Comparison of ENCODE assay signal across 9 cellular contexts in genomic region chr1:155277896-155278688, GRCh38. TPM values are rescaled to one million over a fixed set of nuclear protein-coding genes. Genes with fewer than 3 reads are reported as not detected.
DNase-seq lines count a peak whose midpoint lies in the region; ATAC-seq and TF ChIP-seq lines count a peak whose summit lies in the region.
"Had no signal": no experiment of that assay in that cellular context is flagged by ENCODE, and none has a peak within 500 bp of the region (broad histone marks: within the 10 kb centered on the region; RNA-seq: fewer than 3 reads in every experiment).

No MANE protein-coding gene starts in this region.

- no peak overlapping the region for H3K27ac ChIP-seq in SJCRH30
- peak overlapping the region; percentile 76 for H3K27ac ChIP-seq in left ventricle myocardium inferior (replicated peaks)
- peak overlapping the region; percentile 61 for H3K27ac ChIP-seq in vagina

- no peaks in the 10 kb centered on the region for H3K27me3 ChIP-seq in SJCRH30
- H3K27me3 ChIP-seq in left ventricle myocardium inferior (ENCODE audit: low read depth), result no peaks in the 10 kb centered on the region
- no peaks in the 10 kb centered on the region for H3K27me3 ChIP-seq in vagina

- TF ChIP-seq CTCF in left ventricle myocardium inferior (IDR thresholded peaks at IDR 0.05; ENCODE audit: borderline replicate concordance) (peak; percentile 23), vagina (IDR thresholded peaks at IDR 0.05) (peak in 1 of 3 experiments; percentile 16)

- DNase-seq in DMS 273 (lab: John Stamatoyannopoulos, UW; ENCODE audit: unreplicated experiment) (peak; percentile 78), Kasumi-1 (lab: John Stamatoyannopoulos, UW) (peak; percentile 50 to 51), SJCRH30 (peak; percentile 65), left ventricle myocardium inferior (peak; percentile 50), retina (peak; percentile 74), vagina (ENCODE audit: extremely low spot score in 2 of 2) (no peak)
- peak; percentile 83 for DNase-seq in activated naive CD4-positive, alpha-beta T cell treated with Interleukin-2 at 50 U/mL for 16 hours

- H3K4me1 ChIP-seq in SJCRH30 (peaks cover 5% of the 10 kb centered on the region; the same call in 1 of the 2 replicates), left ventricle myocardium inferior (peaks cover 32% of the 10 kb centered on the region), vagina (peaks cover 23% of the 10 kb centered on the region)

- TF ChIP-seq POLR2A in vagina (IDR thresholded peaks at IDR 0.05), result no peak

- ATAC-seq in GM21423 (IDR thresholded peaks at IDR 0.05; ENCODE audit: unreplicated experiment), result no peak

- intact Hi-C loops in left ventricle myocardium inferior (cut with micrococcal nuclease) (loop anchor here (5.0 kb wide), 1 partner anchor 44 kb away; the partner anchor contains the start of gene RUSC1), vagina (cut with DNase I) (loop anchor here (5.0 kb wide), 1 partner anchor 44 kb away; the partner anchor contains the start of gene RUSC1)

- H3K4me3 ChIP-seq in SJCRH30 (peak overlapping the region; percentile 68), left ventricle myocardium inferior (peak overlapping the region; percentile 83), vagina (peak overlapping the region; percentile 59 to 65)

- H3K9me3 ChIP-seq in SJCRH30 (replicated peaks) (no peaks in the 10 kb centered on the region), left ventricle myocardium inferior (replicated peaks) (no peaks in the 10 kb centered on the region), vagina (no peaks in the 10 kb centered on the region)

- H3K36me3 ChIP-seq in SJCRH30, result no peaks in the 10 kb centered on the region
- H3K36me3 ChIP-seq in left ventricle myocardium inferior, result no peaks in the 10 kb centered on the region
- no peaks in the 10 kb centered on the region for H3K36me3 ChIP-seq in vagina

RNA-seq across cellular contexts. Expression of gene HCN3, which starts 0.8 kb away (rescaled TPM):
- 1.6 and 1.7 TPM in 2 replicates for total RNA-seq in SJCRH30 (2014; rRNA removed; shearing (Covaris generic))
- 1.2 TPM for total RNA-seq in left ventricle myocardium inferior
- total RNA-seq in vagina, result 4.2 TPM

RNA-seq across cellular contexts. Expression of gene CLK2, which starts 4.8 kb away (rescaled TPM):
- total RNA-seq in SJCRH30 (2014; rRNA removed; shearing (Covaris generic)), result 29.7 and 43.1 TPM in 2 replicates
- total RNA-seq in left ventricle myocardium inferior (18.1 TPM), vagina (48.1 TPM)

RNA-seq across cellular contexts. Expression of gene SCAMP3, which starts 15.9 kb away (rescaled TPM):
- total RNA-seq in SJCRH30 (2014; rRNA removed; shearing (Covaris generic)), result 42.1 and 43.4 TPM in 2 replicates
- total RNA-seq in left ventricle myocardium inferior, result 57.1 TPM
- total RNA-seq in vagina, result 44.7 TPM

RNA-seq across cellular contexts. Expression of gene ENTREP3, which starts 22.8 kb away (rescaled TPM):
- 12.1 and 12.7 TPM in 2 replicates for total RNA-seq in SJCRH30 (2014; rRNA removed; shearing (Covaris generic))
- total RNA-seq in left ventricle myocardium inferior (13.9 TPM), vagina (21.1 TPM)

RNA-seq across cellular contexts. Expression of gene PKLR, which starts 23.1 kb away (rescaled TPM):
- total RNA-seq in SJCRH30 (2014; rRNA removed; shearing (Covaris generic)), result 0.04 TPM in 1 of 2 replicates, not detected in the other
- total RNA-seq in left ventricle myocardium inferior (not detected), vagina (not detected)
- total RNA-seq: activated CD8-positive, alpha-beta memory T cell treated with anti-CD3 and anti-CD28 coated beads for 36 hours had no signal

Comparison
In these comparisons a context has a peak if more than half of its experiments do, and no peak if none do; other contexts are left out.
1. DNase-seq: peak in DMS 273 (single experiment), Kasumi-1 (2 of 2), SJCRH30 (2 of 2), activated naive CD4-positive, alpha-beta T cell treated with Interleukin-2 at 50 U/mL for 16 hours (single experiment), left ventricle myocardium inferior (single experiment) and retina (single experiment); none in vagina (0 of 2).
2. Peak in every context shown above with its lines, with median percentiles within 50 percentile points of each other: H3K4me3 ChIP-seq.